ENCODE assay signal across 13 cellular contexts in genomic region chr18:6004683-6005082, GRCh38.
A peak's percentile ranks its signal among the peaks of the same experiment; 100 is the strongest.
DNase-seq lines count a peak whose midpoint lies in the region; ATAC-seq and TF ChIP-seq lines count a peak whose summit lies in the region.
"Had no signal": no experiment of that assay in that cellular context is flagged by ENCODE, and none has a peak within 500 bp of the region (broad histone marks: within the 10 kb centered on the region; RNA-seq: fewer than 3 reads in every experiment).

No MANE protein-coding gene starts in this region.

- TF ChIP-seq CTCF in GM12865 (IDR thresholded peaks at IDR 0.05; ENCODE audit: insufficient read depth, low read depth, low read length, missing control alignments): no peak

- DNase-seq in GM12865 (ENCODE audit: low read depth) (peak; percentile 90), GM19238 (ENCODE audit: insufficient read length, low spot score) (peak; percentile 27), NCI-H2227 treated with DMSO at 0.1 percent for 48 hours (lab: John Stamatoyannopoulos, UW) (no peak), NCI-H1436 treated with DMSO at 0.1 percent for 48 hours (lab: John Stamatoyannopoulos, UW) (no peak), iPS-NIHi11 (ENCODE audit: low spot score) (no peak), SW480 (ENCODE audit: low spot score) (no peak)
- DNase-seq: colonic mucosa, glutamatergic neuron, NCI-H1048, SIG-M5 had no signal

- peak; percentile 97 for ATAC-seq in HG02798 (IDR thresholded peaks at IDR 0.05; ENCODE audit: poor library complexity, unreplicated experiment)
- ATAC-seq in HG03571 (IDR thresholded peaks at IDR 0.05; ENCODE audit: unreplicated experiment): peak; percentile 99
- ATAC-seq: GM23338 had no signal

- peak overlapping the region; percentile 21; the same call in 1 of the 2 replicates for H3K4me3 ChIP-seq in GM12865 (ENCODE audit: low read depth, low read length)
- H3K4me3 ChIP-seq: colonic mucosa, GM23338 had no signal

Comparison
In these comparisons a context has a peak if more than half of its experiments do, and no peak if none do; other contexts are left out.
1. DNase-seq: peak in GM12865 (single experiment) and GM19238 (single experiment); none in NCI-H2227 treated with DMSO at 0.1 percent for 48 hours (single experiment), NCI-H1436 treated with DMSO at 0.1 percent for 48 hours (single experiment), iPS-NIHi11 (single experiment) and SW480 (single experiment).